29 cellular contexts compared by ENCODE assay signal in genomic region chr16:3347586-3347985, GRCh38. TPM values are rescaled to one million over a fixed set of nuclear protein-coding genes. Genes with fewer than 3 reads are reported as not detected.
"Had no signal": no experiment of that assay in that cellular context is flagged by ENCODE, and none has a peak within 500 bp of the region (broad histone marks: within the 10 kb centered on the region; RNA-seq: fewer than 3 reads in every experiment).

No MANE protein-coding gene starts in this region.

- H3K27me3 ChIP-seq: brain microvascular endothelial cell, SJSA1 had no signal

- DNase-seq: activated B cell treated with CpG ODN at 0.5 μM for 24 hours; activated CD4-positive, alpha-beta memory T cell treated with anti-CD3 and anti-CD28 coated beads for 36 hours; activated CD4-positive, alpha-beta T cell treated with anti-CD3 and anti-CD28 coated beads for 1 hour; activated CD4-positive, alpha-beta T cell treated with anti-CD3 and anti-CD28 coated beads, Interleukin-2, amount 10 ng/mL, durations not matched to agents 7 days and 5 days; activated CD8-positive, alpha-beta memory T cell treated with anti-CD3 and anti-CD28 coated beads for 24 hours; activated effector memory CD4-positive, alpha-beta T cell treated with anti-CD3 and anti-CD28 coated beads, Interleukin-2, amount 50 U/mL, for 16 hours; activated naive CD4-positive, alpha-beta T cell treated with Interleukin-2 at 50 U/mL for 16 hours; activated naive CD8-positive, alpha-beta T cell treated with anti-CD3 and anti-CD28 coated beads for 36 hours; activated T-cell treated with anti-CD3 and anti-CD28 coated beads, Interleukin-2, amount 50 U/mL, for 4 hours; brain microvascular endothelial cell; KBM-7; NCI-H1092 treated with DMSO at 0.1 percent for 48 hours; NCI-H1436; NCI-H1694 treated with DMSO at 0.1 percent for 48 hours; NCI-H2029 treated with DMSO at 0.1 percent for 48 hours; NCI-H345; NCI-H510A treated with DMSO at 0.1 percent for 48 hours; NCI-H69; NK-92 treated with Interleukin-12 subunit alpha and Interleukin-12 subunit beta, amount 100 ng/mL, for 24 hours; PC-3; SHP77; T-helper 2 cell; T1000 had no signal

- FAIRE-seq: RCC 7860, TTC549 had no signal

- ATAC-seq: activated T-cell treated with anti-CD3 and anti-CD28 coated beads, Interleukin-2, amount 50 U/mL, for 4 hours; PC-3 had no signal

- H3K4me3 ChIP-seq: SJSA1 had no signal

- H3K36me3 ChIP-seq: brain microvascular endothelial cell, SJSA1 had no signal

- H3K27ac ChIP-seq: brain microvascular endothelial cell, SJSA1 had no signal

- H3K4me1 ChIP-seq: SJSA1 had no signal

RNA-seq across cellular contexts. Expression of gene OR2C1, which starts 8.1 kb away (rescaled TPM):
- total RNA-seq: activated CD4-positive, alpha-beta memory T cell treated with anti-CD3 and anti-CD28 coated beads for 36 hours; activated CD4-positive, alpha-beta T cell treated with anti-CD3 and anti-CD28 coated beads, Interleukin-2, amount 10 ng/mL, durations not matched to agents 7 days and 5 days; activated naive CD8-positive, alpha-beta T cell treated with anti-CD3 and anti-CD28 coated beads for 36 hours; activated T-cell treated with anti-CD3 and anti-CD28 coated beads, Interleukin-2, amount 50 U/mL, for 4 hours; cardiac septum; chondrocyte; M059J; PC-3 had no signal
